In genomic region chr1:65119951-65120350, GRCh38 we compare ENCODE assay signal across 2 cellular contexts.
TF ChIP-seq lines count a peak whose summit lies in the region.

No MANE protein-coding gene starts in this region.

TF ChIP-seq in SK-N-SH treated with all-trans-retinoic acid at 6 μM for 48 hours, 23 proteins besides CTCF, POLR2A, EP300 and RAD21 (continued from another document):
- TF ChIP-seq PATZ1 (CRISPR knock-in tag; IDR thresholded peaks at IDR 0.05; ENCODE audit: borderline replicate concordance) (no peak), TOX (CRISPR knock-in tag; IDR thresholded peaks at IDR 0.05; ENCODE audit: borderline replicate concordance) (no peak), OSR1 (CRISPR knock-in tag; IDR thresholded peaks at IDR 0.05) (no peak), TSHZ2 (CRISPR knock-in tag; IDR thresholded peaks at IDR 0.05) (no peak)
TF ChIP-seq in SK-N-SH treated with all-trans-retinoic acid at 6 μM for 48 hours: peak in this region for 0.

TF ChIP-seq in SK-N-SH, 30 proteins besides CTCF, POLR2A, EP300 and RAD21 (continued from another document):
- no peak for TF ChIP-seq MXI1 (IDR thresholded peaks at IDR 0.05; ENCODE audit: low read depth, low read length)
- TF ChIP-seq RFX5 (IDR thresholded peaks at IDR 0.05; ENCODE audit: low read length) = no peak
- no peak for TF ChIP-seq USF2 (IDR thresholded peaks at IDR 0.05; ENCODE audit: borderline replicate concordance, low read depth, low read length)
- no peak for TF ChIP-seq POLR2AphosphoS5 (IDR thresholded peaks at IDR 0.05; ENCODE audit: low read depth, low read length)
- no peak for TF ChIP-seq MAX (IDR thresholded peaks at IDR 0.05; ENCODE audit: low read depth)
- no peak for TF ChIP-seq JUND (IDR thresholded peaks at IDR 0.05)
- TF ChIP-seq NFIC (IDR thresholded peaks at IDR 0.05; ENCODE audit: borderline replicate concordance) = no peak
TF ChIP-seq in SK-N-SH: peak in this region for 0.
